Comparison of ENCODE assay signal across 1 cellular context in the genomic region with DNA sequence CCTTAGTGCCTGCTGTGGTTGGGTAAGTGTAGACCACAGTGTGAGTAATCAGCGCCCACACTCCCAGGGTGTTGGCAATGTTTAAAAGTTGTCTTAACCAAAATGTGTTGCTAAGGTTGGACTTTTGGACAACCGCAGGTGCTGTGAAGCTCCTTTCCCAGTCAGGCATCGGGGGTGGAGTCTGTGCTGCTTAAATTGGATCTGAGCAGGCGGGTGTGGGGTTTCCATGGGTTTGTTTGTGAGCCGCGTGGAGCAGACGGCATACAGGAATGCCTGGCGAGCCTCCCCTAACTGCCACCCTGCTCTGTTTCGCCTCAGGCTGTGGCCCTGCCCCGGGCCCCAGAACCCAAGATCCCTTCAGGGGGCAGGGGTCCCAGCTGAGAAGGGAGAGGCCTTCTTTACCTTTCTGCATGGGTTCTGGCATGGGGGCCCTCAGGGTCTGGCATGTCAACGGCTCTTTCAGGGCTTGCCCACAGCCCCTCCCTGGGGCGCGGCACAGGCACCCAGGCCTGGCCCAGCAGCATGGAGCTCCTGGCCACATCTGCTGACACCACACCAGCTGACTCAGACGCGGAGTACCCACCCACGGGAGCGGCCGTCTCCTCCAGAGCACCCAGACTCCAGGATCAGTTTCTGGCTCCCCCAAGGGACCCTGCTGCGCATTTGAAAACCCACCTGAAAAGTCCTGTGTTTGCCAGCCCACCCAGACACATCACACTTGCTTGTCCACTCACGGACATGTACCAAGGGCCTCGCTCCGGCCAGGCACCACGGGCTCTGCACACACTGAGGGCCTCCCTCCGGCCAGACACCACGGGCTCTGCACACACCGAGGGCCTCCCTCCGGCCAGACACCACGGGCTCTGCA.
TF ChIP-seq lines count a peak whose summit lies in the region.

No MANE protein-coding gene starts in this region.

TF ChIP-seq in GM12878, 131 proteins besides CTCF, POLR2A, EP300 and RAD21 (continued from another document):
- TF ChIP-seq HDAC2 (IDR thresholded peaks at IDR 0.05) (no peak), RELA (IDR thresholded peaks at IDR 0.05; ENCODE audit: borderline replicate concordance, partially characterized antibody) (no peak), CREB1 (IDR thresholded peaks at IDR 0.05; ENCODE audit: low read depth) (no peak), STAT3 (IDR thresholded peaks at IDR 0.05; ENCODE audit: low read depth, low read length) (no peak)
- TF ChIP-seq, protein P1, sequence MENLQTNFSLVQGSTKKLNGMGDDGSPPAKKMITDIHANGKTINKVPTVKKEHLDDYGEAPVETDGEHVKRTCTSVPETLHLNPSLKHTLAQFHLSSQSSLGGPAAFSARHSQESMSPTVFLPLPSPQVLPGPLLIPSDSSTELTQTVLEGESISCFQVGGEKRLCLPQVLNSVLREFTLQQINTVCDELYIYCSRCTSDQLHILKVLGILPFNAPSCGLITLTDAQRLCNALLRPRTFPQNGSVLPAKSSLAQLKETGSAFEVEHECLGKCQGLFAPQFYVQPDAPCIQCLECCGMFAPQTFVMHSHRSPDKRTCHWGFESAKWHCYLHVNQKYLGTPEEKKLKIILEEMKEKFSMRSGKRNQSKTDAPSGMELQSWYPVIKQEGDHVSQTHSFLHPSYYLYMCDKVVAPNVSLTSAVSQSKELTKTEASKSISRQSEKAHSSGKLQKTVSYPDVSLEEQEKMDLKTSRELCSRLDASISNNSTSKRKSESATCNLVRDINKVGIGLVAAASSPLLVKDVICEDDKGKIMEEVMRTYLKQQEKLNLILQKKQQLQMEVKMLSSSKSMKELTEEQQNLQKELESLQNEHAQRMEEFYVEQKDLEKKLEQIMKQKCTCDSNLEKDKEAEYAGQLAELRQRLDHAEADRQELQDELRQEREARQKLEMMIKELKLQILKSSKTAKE (IDR thresholded peaks at IDR 0.05; ENCODE audit: low read depth, poor library complexity, severe bottlenecking), result no peak
